In the genomic region with DNA sequence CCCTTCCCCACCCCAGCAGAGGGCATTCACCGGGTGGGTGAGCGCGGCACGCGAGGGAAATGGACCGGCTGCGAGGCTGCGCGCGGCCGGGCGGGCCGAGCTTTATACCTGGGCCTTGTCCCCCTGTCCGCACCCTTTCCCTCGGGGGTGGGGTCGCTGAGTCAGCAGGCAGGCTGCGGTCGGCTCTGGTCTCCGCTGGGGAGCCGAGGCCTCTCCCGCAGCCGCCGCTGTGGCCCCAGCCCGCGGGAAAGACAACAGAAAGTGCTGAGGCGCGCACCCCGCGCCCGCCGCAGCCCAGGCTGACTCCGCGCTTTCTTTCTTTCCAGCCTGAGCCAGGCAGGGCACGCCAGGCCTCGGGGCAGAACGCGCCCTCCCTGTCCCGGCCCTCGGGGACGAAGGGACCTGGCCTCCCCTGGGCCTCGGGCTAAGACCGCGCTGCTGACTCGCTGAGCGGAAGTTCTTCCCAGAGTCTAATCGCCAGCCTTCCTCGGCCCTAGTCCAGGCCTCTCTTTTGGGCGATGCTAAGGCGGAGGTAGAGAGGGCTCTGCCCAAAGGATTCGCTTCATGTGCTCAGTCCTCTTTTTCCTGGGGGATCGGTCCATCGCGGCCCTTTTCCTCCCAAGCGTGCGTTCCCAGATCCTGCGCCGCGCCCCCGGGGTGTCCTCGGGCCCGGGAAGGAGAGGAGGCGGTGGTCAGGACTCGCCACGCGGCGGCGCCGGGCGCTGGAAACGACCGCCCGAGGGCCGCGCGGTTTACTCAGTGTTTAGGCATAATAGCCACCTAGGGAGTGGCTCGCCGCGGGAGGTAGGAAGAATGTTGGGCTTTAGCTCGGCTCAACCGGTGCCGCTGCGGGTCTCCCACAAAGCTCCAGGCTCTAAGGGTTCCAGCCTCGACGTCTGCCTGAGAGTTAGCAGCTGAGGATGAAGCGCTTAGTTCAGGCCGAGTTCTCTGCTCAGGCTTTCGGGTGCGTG, we compare ENCODE assay signal across 9 cellular contexts. TPM values are rescaled to one million over a fixed set of nuclear protein-coding genes. Genes with fewer than 3 reads are reported as not detected.
A peak's percentile ranks its signal among the peaks of the same experiment; 100 is the strongest.
DNase-seq lines count a peak whose midpoint lies in the region; ATAC-seq and TF ChIP-seq lines count a peak whose summit lies in the region.
"Had no signal": no experiment of that assay in that cellular context is flagged by ENCODE, and none has a peak within 500 bp of the region (broad histone marks: within the 10 kb centered on the region; RNA-seq: fewer than 3 reads in every experiment).

A gene with protein sequence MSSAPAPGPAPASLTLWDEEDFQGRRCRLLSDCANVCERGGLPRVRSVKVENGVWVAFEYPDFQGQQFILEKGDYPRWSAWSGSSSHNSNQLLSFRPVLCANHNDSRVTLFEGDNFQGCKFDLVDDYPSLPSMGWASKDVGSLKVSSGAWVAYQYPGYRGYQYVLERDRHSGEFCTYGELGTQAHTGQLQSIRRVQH (minus strand): TSS at position 78 of the 971 bp plus-strand sequence. CDS start 246 bp downstream, outside the sequence.

- no peaks in the 10 kb centered on the region for H3K79me2 ChIP-seq in PC-9 (ENCODE audit: low read depth)

- H3K36me3 ChIP-seq in PC-9 (ENCODE audit: low read depth), result no peaks in the 10 kb centered on the region
- H3K36me3 ChIP-seq: BE2C had no signal

- ATAC-seq in stimulated activated memory B cell treated with anti-CD40 and anti-IgM and Interleukin-4, amounts not matched to agents 10 μg/mL and 1 μg/mL and 100 μg/mL, for 72 hours, result peak; percentile 13
- no peak for ATAC-seq in GM18907 (IDR thresholded peaks at IDR 0.05; ENCODE audit: unreplicated experiment)

- POLR2A ChIA-PET in PC-9 (lab: Charles Lee; ENCODE audit: unreplicated experiment), result no interaction called here

- H3K4me3 Mint-ChIP-seq in stimulated activated memory B cell treated with anti-CD40 and anti-IgM and Interleukin-4, amounts not matched to agents 10 μg/mL and 1 μg/mL and 100 μg/mL, for 72 hours, result peak within 1 kb of the TSS; percentile 34

- peaks cover 55% of the 10 kb centered on the region for H3K27me3 ChIP-seq in PC-9 (ENCODE audit: insufficient read depth, low read depth)
- H3K27me3 ChIP-seq: BE2C had no signal

- H3K4me1 ChIP-seq in PC-9 (replicated peaks; ENCODE audit: insufficient read depth), result peaks cover 9% of the 10 kb centered on the region; the same call in 1 of the 2 replicates

- no peaks in the 10 kb centered on the region for H3K9me3 Mint-ChIP-seq in stimulated activated memory B cell treated with anti-CD40 and anti-IgM and Interleukin-4, amounts not matched to agents 10 μg/mL and 1 μg/mL and 100 μg/mL, for 72 hours

- peak within 1 kb of the TSS; percentile 24; the same call in 1 of the 2 replicates for H3K4me3 ChIP-seq in PC-9
- peak within 1 kb of the TSS; percentile 26 to 38 for H3K4me3 ChIP-seq in foreskin fibroblast (ENCODE audit: low read depth in 1 of 2, low read length in 2 of 2)

- no peaks in the 10 kb centered on the region for H3K9me2 ChIP-seq in PC-9 (ENCODE audit: insufficient read depth)

- peak within 1 kb of the TSS; percentile 70 for H3K4me2 ChIP-seq in PC-9

- DNase-seq in NCI-H2107 treated with DMSO at 0.1 percent for 48 hours (lab: John Stamatoyannopoulos, UW; ENCODE audit: unreplicated experiment), result peak; percentile 24
- DNase-seq in NCI-H2107 (lab: John Stamatoyannopoulos, UW), result no peak
- DNase-seq in PC-9, result peak in 1 of 2 experiments; percentile 17
- peak in 1 of 2 donors; percentile 34 for DNase-seq in foreskin fibroblast
- no peak for DNase-seq in NCI-H187 treated with DMSO at 0.1 percent for 48 hours (lab: John Stamatoyannopoulos, UW)
- DNase-seq in SKM-1 treated with dmso at 0.1 percent for 144 hours (lab: John Stamatoyannopoulos, UW; ENCODE audit: unreplicated experiment), result no peak
- DNase-seq: BE2C had no signal

- H3F3A ChIP-seq in PC-9 (ENCODE audit: insufficient read depth, low read depth), result no peaks in the 10 kb centered on the region

- BruUV-seq in PC-9 (replicated peaks; lab: Mats Ljungman, UMichigan), result no TSS peak

- no peaks in the 10 kb centered on the region for H3K36me3 Mint-ChIP-seq in stimulated activated memory B cell treated with anti-CD40 and anti-IgM and Interleukin-4, amounts not matched to agents 10 μg/mL and 1 μg/mL and 100 μg/mL, for 72 hours

- peaks cover 94% of the 10 kb centered on the region for H3K27me3 Mint-ChIP-seq in stimulated activated memory B cell treated with anti-CD40 and anti-IgM and Interleukin-4, amounts not matched to agents 10 μg/mL and 1 μg/mL and 100 μg/mL, for 72 hours

- H4K20me1 ChIP-seq in PC-9 (ENCODE audit: insufficient read depth), result no peaks in the 10 kb centered on the region

- H3K27ac ChIP-seq in PC-9, result no peak within 1 kb of the TSS

- H3K4me1 Mint-ChIP-seq in stimulated activated memory B cell treated with anti-CD40 and anti-IgM and Interleukin-4, amounts not matched to agents 10 μg/mL and 1 μg/mL and 100 μg/mL, for 72 hours, result no peaks in the 10 kb centered on the region

- no peaks in the 10 kb centered on the region for H3K9me3 ChIP-seq in PC-9 (ENCODE audit: insufficient read depth, low read depth)
- H3K9me3 ChIP-seq: BE2C had no signal

- intact Hi-C loops in PC-9 (cut with micrococcal nuclease; ENCODE audit: unreplicated experiment), result no loop called here

- no peak within 1 kb of the TSS for H3K27ac Mint-ChIP-seq in stimulated activated memory B cell treated with anti-CD40 and anti-IgM and Interleukin-4, amounts not matched to agents 10 μg/mL and 1 μg/mL and 100 μg/mL, for 72 hours

- CTCF ChIA-PET in PC-9 (lab: Charles Lee), result interaction anchor here (0.5 to 0.6 kb wide), 2 partner anchors 13 to 324 kb away, joined by 3 to 5 read pairs; no protein-coding TSS in a partner anchor

- peak; percentile 31; the same call in 1 of the 2 replicates for TF ChIP-seq CTCF in PC-9 (conservative IDR thresholded peaks at IDR 0.05)
- TF ChIP-seq CTCF in foreskin fibroblast (IDR thresholded peaks at IDR 0.05; ENCODE audit: low read depth, low read length), result no peak

- no peak within 1 kb of the TSS for H2AFZ ChIP-seq in PC-9

RNA-seq across cellular contexts. Expression of the gene that starts here (rescaled TPM):
- total RNA-seq in PC-9 (2021), result not detected in 2 replicates
